7 cellular contexts compared by ENCODE assay signal in the genomic region with DNA sequence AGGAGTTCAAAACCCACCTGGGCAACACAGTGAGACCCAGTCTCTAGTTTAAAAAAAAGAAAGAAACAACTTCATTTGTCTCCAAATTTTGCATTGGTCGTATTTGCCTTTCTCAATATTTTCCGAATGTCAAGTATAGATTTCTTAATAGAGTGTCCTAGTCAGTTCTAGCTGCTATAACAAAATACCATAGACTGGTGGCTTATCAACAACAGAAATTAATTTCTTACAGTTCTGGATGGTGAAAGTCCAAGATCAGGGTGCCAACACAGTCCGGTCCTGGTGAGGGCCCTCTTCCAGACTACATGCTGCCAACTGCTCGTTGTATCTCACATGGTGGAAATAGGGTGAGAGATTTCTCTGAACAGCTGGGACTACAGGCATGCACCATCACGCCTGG.
"Had no signal": no experiment of that assay in that cellular context is flagged by ENCODE, and none has a peak within 500 bp of the region (broad histone marks: within the 10 kb centered on the region; RNA-seq: fewer than 3 reads in every experiment).

No MANE protein-coding gene starts in this region.

- H3K9ac ChIP-seq: GM23248 had no signal

- H3K9me3 ChIP-seq: HAP-1 had no signal

- H3K36me3 ChIP-seq: HAP-1 had no signal

- H3K27ac ChIP-seq: GM23248, HL-60 had no signal

- H2AFZ ChIP-seq: GM23248 had no signal

- H3K4me3 ChIP-seq: GM23248, HAP-1 had no signal

- DNase-seq: GOT3, H7, KBM-7 had no signal

- ATAC-seq: HCT116 had no signal

- H3K4me1 ChIP-seq: HAP-1 had no signal
